18 cellular contexts compared by ENCODE assay signal in the genomic region with DNA sequence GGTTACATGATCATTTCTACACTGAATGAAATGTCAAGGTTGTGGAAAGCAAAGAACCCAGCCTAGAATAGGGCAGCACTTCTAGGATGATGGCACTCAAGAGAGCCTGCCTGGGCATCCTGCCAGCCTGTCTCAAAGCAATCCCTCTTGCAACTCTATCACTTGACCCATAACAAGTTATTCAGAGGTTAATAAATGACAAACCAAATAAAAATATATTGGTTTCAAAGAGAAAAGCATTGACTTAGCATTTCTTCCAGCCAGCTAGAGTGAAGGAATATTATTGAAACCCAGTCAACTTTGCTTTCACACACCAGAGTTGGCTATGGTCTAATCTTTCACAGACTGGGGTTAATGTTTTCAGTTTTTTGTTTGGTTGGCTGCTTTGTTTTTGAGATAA.
DNase-seq lines count a peak whose midpoint lies in the region; ATAC-seq and TF ChIP-seq lines count a peak whose summit lies in the region.
"Had no signal": no experiment of that assay in that cellular context is flagged by ENCODE, and none has a peak within 500 bp of the region (broad histone marks: within the 10 kb centered on the region; RNA-seq: fewer than 3 reads in every experiment).

No MANE protein-coding gene starts in this region.

- POLR2A ChIA-PET in activated CD4-positive, alpha-beta memory T cell treated with anti-CD3 and anti-CD28 coated beads for 36 hours (lab: Charles Lee), result no interaction called here

- peaks cover 3% of the 10 kb centered on the region for H3K4me1 ChIP-seq in psoas muscle
- H3K4me1 ChIP-seq: gastrocnemius medialis had no signal

- no peaks in the 10 kb centered on the region for H3K4me1 Mint-ChIP-seq in activated CD4-positive, alpha-beta memory T cell treated with anti-CD3 and anti-CD28 coated beads for 36 hours (ENCODE audit: low read depth)
- H3K4me1 Mint-ChIP-seq in immature natural killer cell, result no peaks in the 10 kb centered on the region
- peaks cover 1 to 5% of the 10 kb centered on the region in 2 donors for H3K4me1 Mint-ChIP-seq in stimulated activated naive B cell treated with anti-CD40 and anti-IgM and Interleukin-4, amounts not matched to agents 10 μg/mL and 1 μg/mL and 100 μg/mL, for 72 hours

- no peaks in the 10 kb centered on the region for H3K27me3 Mint-ChIP-seq in activated CD4-positive, alpha-beta memory T cell treated with anti-CD3 and anti-CD28 coated beads for 36 hours
- H3K27me3 Mint-ChIP-seq in immature natural killer cell (ENCODE audit: low read depth in 3 of 3), result peaks cover 0 to 1% (median 0%) of the 10 kb centered on the region in 3 donors
- H3K27me3 Mint-ChIP-seq in stimulated activated naive B cell treated with anti-CD40 and anti-IgM and Interleukin-4, amounts not matched to agents 10 μg/mL and 1 μg/mL and 100 μg/mL, for 72 hours, result peaks cover 0 to 4% of the 10 kb centered on the region in 2 donors

- peaks cover 8% of the 10 kb centered on the region for H3K9me3 Mint-ChIP-seq in activated CD4-positive, alpha-beta memory T cell treated with anti-CD3 and anti-CD28 coated beads for 36 hours
- H3K9me3 Mint-ChIP-seq in immature natural killer cell, result peaks cover 0 to 22% (median 3%) of the 10 kb centered on the region in 6 donors
- peaks cover 2 to 3% of the 10 kb centered on the region in 2 donors for H3K9me3 Mint-ChIP-seq in stimulated activated naive B cell treated with anti-CD40 and anti-IgM and Interleukin-4, amounts not matched to agents 10 μg/mL and 1 μg/mL and 100 μg/mL, for 72 hours
- H3K9me3 Mint-ChIP-seq: GM23338; stimulated activated memory B cell treated with anti-CD40 and anti-IgM and Interleukin-4, amounts not matched to agents 10 μg/mL and 1 μg/mL and 100 μg/mL, for 72 hours had no signal

- H3K36me3 ChIP-seq in psoas muscle (ENCODE audit: insufficient read depth in 1 of 2, low read depth in 1 of 2), result no peaks in the 10 kb centered on the region
- H3K36me3 ChIP-seq: gastrocnemius medialis, SJCRH30 had no signal

- no peaks in the 10 kb centered on the region for H3K27me3 ChIP-seq in psoas muscle (ENCODE audit: insufficient read depth in 3 of 3, low read length in 2 of 3)
- H3K27me3 ChIP-seq: gastrocnemius medialis had no signal

- intact Hi-C loops in psoas muscle (cut with DNase I), result no loop called here
- intact Hi-C loops in activated CD4-positive, alpha-beta memory T cell treated with anti-CD3 and anti-CD28 coated beads for 36 hours (cut with micrococcal nuclease), result no loop called here

- DNase-seq in NCI-H2029 treated with DMSO at 0.1 percent for 48 hours (lab: John Stamatoyannopoulos, UW) (peak; percentile 89), glomerular visceral epithelial cell (ENCODE audit: extremely low spot score) (peak; percentile 74), psoas muscle (peak in 1 of 2 donors; percentile 60), immature natural killer cell (no peak)
- no peak for DNase-seq in activated CD4-positive, alpha-beta memory T cell treated with anti-CD3 and anti-CD28 coated beads for 36 hours
- DNase-seq in stimulated activated naive B cell treated with anti-CD40 and anti-IgM and Interleukin-4, amounts not matched to agents 10 μg/mL and 1 μg/mL and 100 μg/mL, for 72 hours, result no peak
- DNase-seq: activated gamma-delta T cell treated with Interleukin-2 at 50 U/mL for 16 hours, AML-193, amniotic stem cell, caudate nucleus, gastrocnemius medialis, Karpas-422, NCI-H1436 treated with DMSO at 0.1 percent for 48 hours, nucleus accumbens had no signal

- CTCF ChIA-PET in activated CD4-positive, alpha-beta memory T cell treated with anti-CD3 and anti-CD28 coated beads for 36 hours (lab: Charles Lee), result no interaction called here

- no peak overlapping the region for H3K4me3 ChIP-seq in psoas muscle
- H3K4me3 ChIP-seq: gastrocnemius medialis, GM23338, SJCRH30 had no signal

- H3K36me3 Mint-ChIP-seq in activated CD4-positive, alpha-beta memory T cell treated with anti-CD3 and anti-CD28 coated beads for 36 hours, result no peaks in the 10 kb centered on the region
- H3K36me3 Mint-ChIP-seq in immature natural killer cell, result no peaks in the 10 kb centered on the region
- peaks cover 0 to 4% of the 10 kb centered on the region in 2 donors for H3K36me3 Mint-ChIP-seq in stimulated activated naive B cell treated with anti-CD40 and anti-IgM and Interleukin-4, amounts not matched to agents 10 μg/mL and 1 μg/mL and 100 μg/mL, for 72 hours
- H3K36me3 Mint-ChIP-seq: stimulated activated memory B cell treated with anti-CD40 and anti-IgM and Interleukin-4, amounts not matched to agents 10 μg/mL and 1 μg/mL and 100 μg/mL, for 72 hours had no signal

- no peak overlapping the region for H3K27ac Mint-ChIP-seq in activated CD4-positive, alpha-beta memory T cell treated with anti-CD3 and anti-CD28 coated beads for 36 hours
- H3K27ac Mint-ChIP-seq in immature natural killer cell, result no peak overlapping the region
- H3K27ac Mint-ChIP-seq in stimulated activated naive B cell treated with anti-CD40 and anti-IgM and Interleukin-4, amounts not matched to agents 10 μg/mL and 1 μg/mL and 100 μg/mL, for 72 hours, result no peak overlapping the region
- H3K27ac Mint-ChIP-seq: GM23338; stimulated activated memory B cell treated with anti-CD40 and anti-IgM and Interleukin-4, amounts not matched to agents 10 μg/mL and 1 μg/mL and 100 μg/mL, for 72 hours had no signal

- no peak for TF ChIP-seq CTCF in psoas muscle (IDR thresholded peaks at IDR 0.05)

- no peak overlapping the region for H3K4me3 Mint-ChIP-seq in activated CD4-positive, alpha-beta memory T cell treated with anti-CD3 and anti-CD28 coated beads for 36 hours
- H3K4me3 Mint-ChIP-seq in immature natural killer cell, result no peak overlapping the region
- no peak overlapping the region for H3K4me3 Mint-ChIP-seq in stimulated activated naive B cell treated with anti-CD40 and anti-IgM and Interleukin-4, amounts not matched to agents 10 μg/mL and 1 μg/mL and 100 μg/mL, for 72 hours
- H3K4me3 Mint-ChIP-seq: GM23338; stimulated activated memory B cell treated with anti-CD40 and anti-IgM and Interleukin-4, amounts not matched to agents 10 μg/mL and 1 μg/mL and 100 μg/mL, for 72 hours had no signal

- ATAC-seq in HG03097 (IDR thresholded peaks at IDR 0.05; ENCODE audit: low FRiP score, unreplicated experiment) (peak; percentile 58), psoas muscle (peak in 3 of 4 donors; percentile 42 to 62 (median 53))
- no peak for ATAC-seq in stimulated activated naive B cell treated with anti-CD40 and anti-IgM and Interleukin-4, amounts not matched to agents 10 μg/mL and 1 μg/mL and 100 μg/mL, for 72 hours (replicated peaks)
- ATAC-seq: gastrocnemius medialis; GM23338; stimulated activated memory B cell treated with anti-CD40 and anti-IgM and Interleukin-4, amounts not matched to agents 10 μg/mL and 1 μg/mL and 100 μg/mL, for 72 hours had no signal

- peaks cover 10% of the 10 kb centered on the region for H3K9me3 ChIP-seq in psoas muscle
- H3K9me3 ChIP-seq: gastrocnemius medialis, SJCRH30 had no signal

- no peak overlapping the region for H3K27ac ChIP-seq in psoas muscle
- H3K27ac ChIP-seq: gastrocnemius medialis, SJCRH30 had no signal

Comparison
In these comparisons a context has a peak if more than half of its experiments do, and no peak if none do; other contexts are left out.
1. ATAC-seq: peak in HG03097 (single experiment) and psoas muscle (3 of 4); none in stimulated activated naive B cell treated with anti-CD40 and anti-IgM and Interleukin-4, amounts not matched to agents 10 μg/mL and 1 μg/mL and 100 μg/mL, for 72 hours (0 of 2).
2. DNase-seq: peak in NCI-H2029 treated with DMSO at 0.1 percent for 48 hours (single experiment) and glomerular visceral epithelial cell (single experiment); none in activated CD4-positive, alpha-beta memory T cell treated with anti-CD3 and anti-CD28 coated beads for 36 hours (single experiment), immature natural killer cell (0 of 3) and stimulated activated naive B cell treated with anti-CD40 and anti-IgM and Interleukin-4, amounts not matched to agents 10 μg/mL and 1 μg/mL and 100 μg/mL, for 72 hours (single experiment).